In the genomic region with DNA sequence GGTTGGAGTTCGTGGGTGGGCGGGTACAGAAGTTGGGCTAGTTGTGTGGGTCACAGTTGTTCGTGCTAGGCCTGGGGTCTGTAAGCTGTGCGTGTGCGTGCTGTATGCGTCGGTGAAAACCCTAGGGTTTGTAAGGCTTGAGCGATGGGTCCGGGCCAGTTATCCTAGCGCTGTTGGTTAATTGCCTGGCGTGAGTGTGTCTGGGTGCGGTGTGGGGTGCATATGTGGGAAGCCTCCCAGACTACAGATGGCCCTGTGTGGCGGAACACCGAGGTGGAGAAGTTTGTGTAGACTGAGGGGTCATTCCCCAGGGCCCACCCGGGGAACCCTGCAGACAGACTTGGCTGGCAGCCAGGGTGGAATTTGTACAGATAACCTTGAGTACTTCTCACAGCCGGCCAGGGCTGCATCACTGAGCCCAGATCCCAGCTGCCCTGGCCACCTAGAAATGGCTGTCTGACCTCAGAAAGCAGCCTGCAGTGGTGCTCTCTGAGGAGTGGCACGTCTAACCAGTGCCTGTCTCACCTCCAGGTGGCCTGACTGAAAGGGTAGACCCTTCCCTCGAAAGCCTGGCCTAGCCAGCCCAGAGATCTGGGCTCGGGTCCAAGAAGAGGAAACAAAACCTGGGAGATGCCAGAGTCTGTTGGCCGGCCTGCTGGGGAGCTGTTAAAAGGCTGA, we compare ENCODE assay signal across 1 cellular context.
TF ChIP-seq lines count a peak whose summit lies in the region.

No MANE protein-coding gene starts in this region.

TF ChIP-seq in IMR-90, 13 proteins besides CTCF, POLR2A, EP300 and RAD21:
- TF ChIP-seq, protein P1, sequence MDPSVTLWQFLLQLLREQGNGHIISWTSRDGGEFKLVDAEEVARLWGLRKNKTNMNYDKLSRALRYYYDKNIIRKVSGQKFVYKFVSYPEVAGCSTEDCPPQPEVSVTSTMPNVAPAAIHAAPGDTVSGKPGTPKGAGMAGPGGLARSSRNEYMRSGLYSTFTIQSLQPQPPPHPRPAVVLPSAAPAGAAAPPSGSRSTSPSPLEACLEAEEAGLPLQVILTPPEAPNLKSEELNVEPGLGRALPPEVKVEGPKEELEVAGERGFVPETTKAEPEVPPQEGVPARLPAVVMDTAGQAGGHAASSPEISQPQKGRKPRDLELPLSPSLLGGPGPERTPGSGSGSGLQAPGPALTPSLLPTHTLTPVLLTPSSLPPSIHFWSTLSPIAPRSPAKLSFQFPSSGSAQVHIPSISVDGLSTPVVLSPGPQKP (IDR thresholded peaks at IDR 0.05; ENCODE audit: borderline replicate concordance, low read depth, low read length), result no peak
- TF ChIP-seq CHD1 (IDR thresholded peaks at IDR 0.05; ENCODE audit: low read depth, low read length) (no peak), MAFK (IDR thresholded peaks at IDR 0.05; ENCODE audit: low read depth, low read length) (no peak), RFX5 (IDR thresholded peaks at IDR 0.05; ENCODE audit: low read depth, low read length) (no peak), NFE2L2 (IDR thresholded peaks at IDR 0.05; ENCODE audit: low read depth, low read length) (no peak), FOS (IDR thresholded peaks at IDR 0.05; ENCODE audit: low read depth, low read length) (no peak), MXI1 (IDR thresholded peaks at IDR 0.05; ENCODE audit: borderline replicate concordance, low read depth, low read length) (no peak), RCOR1 (IDR thresholded peaks at IDR 0.05; ENCODE audit: insufficient replicate concordance, low read length) (no peak), BHLHE40 (IDR thresholded peaks at IDR 0.05; ENCODE audit: low read depth, low read length) (no peak), SMC3 (IDR thresholded peaks at IDR 0.05; ENCODE audit: low read depth, low read length) (no peak), CEBPB (IDR thresholded peaks at IDR 0.05; ENCODE audit: low read depth, low read length) (no peak), MAZ (IDR thresholded peaks at IDR 0.05; ENCODE audit: borderline replicate concordance, low read depth, low read length) (no peak)
- TF ChIP-seq, protein P2, sequence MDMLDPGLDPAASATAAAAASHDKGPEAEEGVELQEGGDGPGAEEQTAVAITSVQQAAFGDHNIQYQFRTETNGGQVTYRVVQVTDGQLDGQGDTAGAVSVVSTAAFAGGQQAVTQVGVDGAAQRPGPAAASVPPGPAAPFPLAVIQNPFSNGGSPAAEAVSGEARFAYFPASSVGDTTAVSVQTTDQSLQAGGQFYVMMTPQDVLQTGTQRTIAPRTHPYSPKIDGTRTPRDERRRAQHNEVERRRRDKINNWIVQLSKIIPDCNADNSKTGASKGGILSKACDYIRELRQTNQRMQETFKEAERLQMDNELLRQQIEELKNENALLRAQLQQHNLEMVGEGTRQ (IDR thresholded peaks at IDR 0.05; ENCODE audit: low read depth, low read length), result no peak
